In genomic region chr17:4177732-4178131, GRCh38 we compare ENCODE assay signal across 23 cellular contexts. TPM values are rescaled to one million over a fixed set of nuclear protein-coding genes. Genes with fewer than 3 reads are reported as not detected.
DNase-seq lines count a peak whose midpoint lies in the region; ATAC-seq and TF ChIP-seq lines count a peak whose summit lies in the region.
"Had no signal": no experiment of that assay in that cellular context is flagged by ENCODE, and none has a peak within 500 bp of the region (broad histone marks: within the 10 kb centered on the region; RNA-seq: fewer than 3 reads in every experiment).

No MANE protein-coding gene starts in this region.

- intact Hi-C loops in activated CD4-positive, alpha-beta T cell treated with anti-CD3 and anti-CD28 coated beads, Interleukin-2, amount 10 ng/mL, durations not matched to agents 24 days and 14 days (cut with micrococcal nuclease): no loop called here
- intact Hi-C loops in Calu3 (cut with micrococcal nuclease; ENCODE audit: unreplicated experiment): no loop called here

- H3K27ac Mint-ChIP-seq in activated CD4-positive, alpha-beta T cell treated with anti-CD3 and anti-CD28 coated beads, Interleukin-2, amount 10 ng/mL, durations not matched to agents 24 days and 14 days: peak overlapping the region; percentile 88
- no peak overlapping the region for H3K27ac Mint-ChIP-seq in activated naive CD8-positive, alpha-beta T cell treated with anti-CD3 and anti-CD28 coated beads, Interleukin-2, amount 10 ng/mL, durations not matched to agents 7 days and 5 days
- no peak overlapping the region for H3K27ac Mint-ChIP-seq in Calu3 (ENCODE audit: unreplicated experiment)
- H3K27ac Mint-ChIP-seq: type B pancreatic cell had no signal

- no peaks in the 10 kb centered on the region for H3K9me2 ChIP-seq in Loucy (replicated peaks; ENCODE audit: low read depth, low read length)

- H2BK120ac ChIP-seq in neuronal stem cell (ENCODE audit: low read depth, low read length): no peak overlapping the region

- no peak overlapping the region for H3K4me2 ChIP-seq in Loucy (ENCODE audit: low read depth, low read length, poor library complexity, severe bottlenecking)
- no peak overlapping the region for H3K4me2 ChIP-seq in osteoblast (ENCODE audit: insufficient read depth, low read length)
- no peak overlapping the region for H3K4me2 ChIP-seq in neuronal stem cell (ENCODE audit: insufficient read depth, low read length, poor library complexity, severe bottlenecking)

- H3K9me3 ChIP-seq in Loucy (ENCODE audit: insufficient read depth, low read depth, low read length): no peaks in the 10 kb centered on the region
- no peaks in the 10 kb centered on the region for H3K9me3 ChIP-seq in osteoblast (ENCODE audit: low read depth, low read length)
- H3K9me3 ChIP-seq in neuronal stem cell (replicated peaks in 1 of 2; ENCODE audit: control insufficient read depth in 2 of 2, insufficient read depth in 1 of 2, low read depth in 1 of 2, low read length in 2 of 2): no peaks in the 10 kb centered on the region
- H3K9me3 ChIP-seq: body of pancreas, Peyer's patch, prostate gland, SJSA1 had no signal

- H3K9ac ChIP-seq in Loucy (ENCODE audit: low read depth, low read length, poor library complexity, severe bottlenecking): peak overlapping the region; percentile 82
- H3K9ac ChIP-seq in neuronal stem cell (ENCODE audit: low read depth, low read length, poor library complexity): no peak overlapping the region

- H2BK12ac ChIP-seq in neuronal stem cell (ENCODE audit: low read length): no peak overlapping the region

- no peak overlapping the region for H2BK5ac ChIP-seq in neuronal stem cell (ENCODE audit: low read length)

- H3K4me1 Mint-ChIP-seq in activated CD4-positive, alpha-beta T cell treated with anti-CD3 and anti-CD28 coated beads, Interleukin-2, amount 10 ng/mL, durations not matched to agents 24 days and 14 days: peaks cover 51% of the 10 kb centered on the region
- peaks cover 36% of the 10 kb centered on the region for H3K4me1 Mint-ChIP-seq in activated naive CD8-positive, alpha-beta T cell treated with anti-CD3 and anti-CD28 coated beads, Interleukin-2, amount 10 ng/mL, durations not matched to agents 7 days and 5 days
- no peaks in the 10 kb centered on the region for H3K4me1 Mint-ChIP-seq in Calu3 (ENCODE audit: low read depth, unreplicated experiment)

- BruUV-seq in Calu3 (replicated peaks; lab: Mats Ljungman, UMichigan): no TSS peak

- H2AFZ ChIP-seq in Loucy (ENCODE audit: low read length) (no peak overlapping the region), osteoblast (ENCODE audit: low read length) (no peak overlapping the region), neuronal stem cell (ENCODE audit: low read length) (no peak overlapping the region)

- H3K36me3 Mint-ChIP-seq in activated CD4-positive, alpha-beta T cell treated with anti-CD3 and anti-CD28 coated beads, Interleukin-2, amount 10 ng/mL, durations not matched to agents 24 days and 14 days (ENCODE audit: low read depth): peaks cover 68% of the 10 kb centered on the region
- H3K36me3 Mint-ChIP-seq in activated naive CD8-positive, alpha-beta T cell treated with anti-CD3 and anti-CD28 coated beads, Interleukin-2, amount 10 ng/mL, durations not matched to agents 7 days and 5 days: peaks cover 35% of the 10 kb centered on the region
- H3K36me3 Mint-ChIP-seq in Calu3 (ENCODE audit: insufficient read depth, unreplicated experiment): peaks cover 19% of the 10 kb centered on the region

- no CpG with 5 or more reads among the region's 22 CpGs for WGBS in neuronal stem cell (ENCODE audit: extremely low coverage in 2 of 2, insufficient read length in 2 of 2, insufficient replicate concordance in 1 of 2), 2 donors

- no peaks in the 10 kb centered on the region for H3K27me3 Mint-ChIP-seq in activated CD4-positive, alpha-beta T cell treated with anti-CD3 and anti-CD28 coated beads, Interleukin-2, amount 10 ng/mL, durations not matched to agents 24 days and 14 days
- no peaks in the 10 kb centered on the region for H3K27me3 Mint-ChIP-seq in activated naive CD8-positive, alpha-beta T cell treated with anti-CD3 and anti-CD28 coated beads, Interleukin-2, amount 10 ng/mL, durations not matched to agents 7 days and 5 days
- H3K27me3 Mint-ChIP-seq in Calu3 (ENCODE audit: unreplicated experiment): no peaks in the 10 kb centered on the region
- H3K27me3 Mint-ChIP-seq: activated naive CD4-positive, alpha-beta T cell treated with anti-CD3 and anti-CD28 coated beads, Interleukin-2, amount 50 U/mL, for 24 hours; natural killer cell treated with Interleukin-12 subunit alpha and Interleukin-12 subunit beta and Interleukin-15 and Interleukin-18, amount 100 ng/mL, for 72 hours; stimulated activated naive CD8-positive, alpha-beta T cell treated with anti-CD3 and anti-CD28 coated beads, Interleukin-15, Interleukin-2, amounts not matched to agents 100 ng/mL and 50 ng/mL, for 24 hours; type B pancreatic cell had no signal

- POLR2A ChIA-PET in activated naive CD8-positive, alpha-beta T cell treated with anti-CD3 and anti-CD28 coated beads, Interleukin-2, amount 10 ng/mL, durations not matched to agents 7 days and 5 days (lab: Charles Lee): interaction anchor here (1.9 kb wide), 1 partner anchor 34 kb away, joined by 9 read pairs; the partner anchor contains the start of genes CYB5D2 and ZZEF1

- H3K4me3 ChIP-seq in Loucy (ENCODE audit: low read length, poor library complexity, severe bottlenecking) (no peak overlapping the region), osteoblast (ENCODE audit: insufficient read depth, low read length) (no peak overlapping the region), neuronal stem cell (ENCODE audit: low read length in 2 of 2) (no peak overlapping the region)
- H3K4me3 ChIP-seq: body of pancreas, Peyer's patch, prostate gland, SJSA1 had no signal

- H4K8ac ChIP-seq in neuronal stem cell (ENCODE audit: low read depth, low read length): no peak overlapping the region

- peaks cover 35% of the 10 kb centered on the region for H3K4me1 ChIP-seq in Loucy (ENCODE audit: insufficient read depth, low read length, poor library complexity, severe bottlenecking)
- H3K4me1 ChIP-seq in osteoblast (ENCODE audit: insufficient read depth, low read length): no peaks in the 10 kb centered on the region
- no peaks in the 10 kb centered on the region for H3K4me1 ChIP-seq in neuronal stem cell (ENCODE audit: control insufficient read depth in 2 of 2, insufficient read depth in 1 of 2, low read depth in 1 of 2, low read length in 2 of 2)
- H3K4me1 ChIP-seq: body of pancreas, Peyer's patch, prostate gland, SJSA1 had no signal

- H4K91ac ChIP-seq in neuronal stem cell (ENCODE audit: low read depth, low read length, poor library complexity): no peak overlapping the region

- H2BK15ac ChIP-seq in neuronal stem cell (ENCODE audit: low read length): no peak overlapping the region

- no peak overlapping the region for H2AK5ac ChIP-seq in neuronal stem cell (ENCODE audit: low read depth, low read length)

- peaks cover 17% of the 10 kb centered on the region; the same call in 1 of the 2 replicates for H3F3A ChIP-seq in Loucy (ENCODE audit: low read depth)

- H3K27ac ChIP-seq in osteoblast (ENCODE audit: low read depth, low read length) (no peak overlapping the region), neuronal stem cell (replicated peaks; ENCODE audit: low read length) (no peak overlapping the region)
- H3K27ac ChIP-seq: body of pancreas, Peyer's patch, prostate gland, SJSA1 had no signal

- no peak overlapping the region for H3K18ac ChIP-seq in neuronal stem cell (ENCODE audit: low read length)

- H3K36me3 ChIP-seq in Loucy (ENCODE audit: insufficient read depth, low read length) (peaks cover 69% of the 10 kb centered on the region; the same call in 1 of the 2 replicates), osteoblast (ENCODE audit: insufficient read depth, low read length) (peaks cover 70% of the 10 kb centered on the region), neuronal stem cell (replicated peaks in 1 of 2; ENCODE audit: control insufficient read depth in 2 of 2, insufficient read depth in 2 of 2, low read length in 2 of 2) (peaks cover 67 to 95% of the 10 kb centered on the region in 2 donors)

- H3K27me3 ChIP-seq in Loucy (ENCODE audit: insufficient read depth, low read length, poor library complexity, severe bottlenecking): no peaks in the 10 kb centered on the region
- no peaks in the 10 kb centered on the region for H3K27me3 ChIP-seq in osteoblast (ENCODE audit: insufficient read depth, low read length)
- no peaks in the 10 kb centered on the region for H3K27me3 ChIP-seq in neuronal stem cell (ENCODE audit: control insufficient read depth in 3 of 3, insufficient read depth in 3 of 3, low read depth in 1 of 3, low read length in 3 of 3)
- H3K27me3 ChIP-seq: body of pancreas, Peyer's patch, SJSA1 had no signal

- H3K9me3 Mint-ChIP-seq in activated CD4-positive, alpha-beta T cell treated with anti-CD3 and anti-CD28 coated beads, Interleukin-2, amount 10 ng/mL, durations not matched to agents 24 days and 14 days: no peaks in the 10 kb centered on the region
- H3K9me3 Mint-ChIP-seq in activated naive CD8-positive, alpha-beta T cell treated with anti-CD3 and anti-CD28 coated beads, Interleukin-2, amount 10 ng/mL, durations not matched to agents 7 days and 5 days: no peaks in the 10 kb centered on the region
- no peaks in the 10 kb centered on the region for H3K9me3 Mint-ChIP-seq in Calu3 (ENCODE audit: low read depth, unreplicated experiment)
- H3K9me3 Mint-ChIP-seq: activated naive CD4-positive, alpha-beta T cell treated with anti-CD3 and anti-CD28 coated beads, Interleukin-2, amount 50 U/mL, for 24 hours; natural killer cell treated with Interleukin-12 subunit alpha and Interleukin-12 subunit beta and Interleukin-15 and Interleukin-18, amount 100 ng/mL, for 72 hours; stimulated activated naive CD8-positive, alpha-beta T cell treated with anti-CD3 and anti-CD28 coated beads, Interleukin-15, Interleukin-2, amounts not matched to agents 100 ng/mL and 50 ng/mL, for 24 hours; type B pancreatic cell had no signal

- no peak for TF ChIP-seq CTCF in Loucy (conservative IDR thresholded peaks at IDR 0.05; ENCODE audit: low read length)
- TF ChIP-seq CTCF in osteoblast (IDR thresholded peaks at IDR 0.05; ENCODE audit: extremely low read depth, low read depth, low read length): no peak
- no peak for TF ChIP-seq CTCF in Calu3 (IDR thresholded peaks at IDR 0.05; ENCODE audit: unreplicated experiment)

- no peak overlapping the region for H3K4ac ChIP-seq in neuronal stem cell (ENCODE audit: low read length)

- peak overlapping the region; percentile 49 for H3K4me3 Mint-ChIP-seq in activated CD4-positive, alpha-beta T cell treated with anti-CD3 and anti-CD28 coated beads, Interleukin-2, amount 10 ng/mL, durations not matched to agents 24 days and 14 days
- H3K4me3 Mint-ChIP-seq in activated naive CD8-positive, alpha-beta T cell treated with anti-CD3 and anti-CD28 coated beads, Interleukin-2, amount 10 ng/mL, durations not matched to agents 7 days and 5 days: no peak overlapping the region
- no peak overlapping the region for H3K4me3 Mint-ChIP-seq in Calu3 (ENCODE audit: low read depth, unreplicated experiment)
- H3K4me3 Mint-ChIP-seq: type B pancreatic cell had no signal

- H3K79me1 ChIP-seq in neuronal stem cell (ENCODE audit: low read depth, low read length): no peaks in the 10 kb centered on the region

- H3K23ac ChIP-seq in neuronal stem cell (ENCODE audit: low read depth, low read length, poor library complexity): no peak overlapping the region

- no peaks in the 10 kb centered on the region for H3K79me2 ChIP-seq in Loucy (ENCODE audit: insufficient read depth, low read length)
- no peaks in the 10 kb centered on the region for H3K79me2 ChIP-seq in osteoblast (ENCODE audit: insufficient read depth, low read length)

- DNase-seq in activated CD4-positive, alpha-beta T cell treated with anti-CD3 and anti-CD28 coated beads, Interleukin-2, amount 10 ng/mL, durations not matched to agents 24 days and 14 days: no peak
- DNase-seq in activated CD4-positive, alpha-beta T cell treated with anti-CD3 and anti-CD28 coated beads for 4 hours: no peak
- peak; percentile 10 for DNase-seq in activated naive CD8-positive, alpha-beta T cell treated with anti-CD3 and anti-CD28 coated beads, Interleukin-2, amount 10 ng/mL, durations not matched to agents 7 days and 5 days
- DNase-seq in osteoblast (ENCODE audit: insufficient read length, low spot score, missing footprints) (peak; percentile 59), neuronal stem cell (ENCODE audit: low spot score) (no peak), Calu3 (no peak)
- DNase-seq: body of pancreas; mesendoderm; NCI-H1105; NCI-H2081 treated with DMSO at 0.1 percent for 48 hours; NK-92 treated with Interleukin-12 subunit alpha and Interleukin-12 subunit beta, amount 100 ng/mL, for 24 hours; Peyer's patch; T-helper 9 cell had no signal

- no peak for ATAC-seq in activated naive CD8-positive, alpha-beta T cell treated with anti-CD3 and anti-CD28 coated beads, Interleukin-2, amount 10 ng/mL, durations not matched to agents 7 days and 5 days (ENCODE audit: low read depth)
- no peak for ATAC-seq in HG03039 (IDR thresholded peaks at IDR 0.05; ENCODE audit: unreplicated experiment)
- ATAC-seq: body of pancreas, HCT116, HepG2 had no signal

- CTCF ChIA-PET in Calu3 (lab: Charles Lee): no interaction called here

- no peaks in the 10 kb centered on the region for H4K20me1 ChIP-seq in Loucy (ENCODE audit: insufficient read depth, low read length, poor library complexity, severe bottlenecking)
- H4K20me1 ChIP-seq in osteoblast (ENCODE audit: insufficient read depth, low read length): peaks cover 7% of the 10 kb centered on the region

- H3K14ac ChIP-seq in neuronal stem cell (ENCODE audit: low read length): no peak overlapping the region

RNA-seq across cellular contexts. Expression of gene CYB5D2, which starts 34.7 kb away (rescaled TPM):
- 7.1 and 7.7 TPM in 2 replicates for total RNA-seq in activated CD4-positive, alpha-beta T cell treated with anti-CD3 and anti-CD28 coated beads, Interleukin-2, amount 10 ng/mL, durations not matched to agents 24 days and 14 days
- 1 to 10 TPM; 8.2 to 8.7 TPM for total RNA-seq in activated naive CD8-positive, alpha-beta T cell treated with anti-CD3 and anti-CD28 coated beads, Interleukin-2, amount 10 ng/mL, durations not matched to agents 7 days and 5 days
- 38.3 and 46.3 TPM in 2 replicates for total RNA-seq in osteoblast
- polyA plus RNA-seq in neuronal stem cell (2013, experiment 1 of 2): 9.0 TPM
- 8.8 TPM for polyA plus RNA-seq in neuronal stem cell (2013, experiment 2 of 2)
- 3.3 and 4.1 TPM in 2 replicates for total RNA-seq in Calu3 (2022)

RNA-seq across cellular contexts. Expression of gene ZZEF1, which starts 34.9 kb away (rescaled TPM):
- total RNA-seq in activated CD4-positive, alpha-beta T cell treated with anti-CD3 and anti-CD28 coated beads, Interleukin-2, amount 10 ng/mL, durations not matched to agents 24 days and 14 days: 40.8 and 42.8 TPM in 2 replicates
- total RNA-seq in activated naive CD8-positive, alpha-beta T cell treated with anti-CD3 and anti-CD28 coated beads, Interleukin-2, amount 10 ng/mL, durations not matched to agents 7 days and 5 days: 10 to 100 TPM; 69.9 to 70.3 TPM
- total RNA-seq in osteoblast (46.9 and 52.8 TPM in 2 replicates), Calu3 (2022) (25.3 and 25.9 TPM in 2 replicates)
- 4.7 TPM for polyA plus RNA-seq in neuronal stem cell (2013, experiment 1 of 2)
- 4.5 TPM for polyA plus RNA-seq in neuronal stem cell (2013, experiment 2 of 2)

Comparison
In these comparisons a context has a peak if more than half of its experiments do, and no peak if none do; other contexts are left out.
1. DNase-seq: peak in activated naive CD8-positive, alpha-beta T cell treated with anti-CD3 and anti-CD28 coated beads, Interleukin-2, amount 10 ng/mL, durations not matched to agents 7 days and 5 days (single experiment) and osteoblast (single experiment); none in activated CD4-positive, alpha-beta T cell treated with anti-CD3 and anti-CD28 coated beads, Interleukin-2, amount 10 ng/mL, durations not matched to agents 24 days and 14 days (single experiment), activated CD4-positive, alpha-beta T cell treated with anti-CD3 and anti-CD28 coated beads for 4 hours (0 of 2), neuronal stem cell (single experiment) and Calu3 (single experiment).